ENCODE assay signal across 4 cellular contexts in genomic region chr1:164880644-164881043, GRCh38.
"Had no signal": no experiment of that assay in that cellular context is flagged by ENCODE, and none has a peak within 500 bp of the region (broad histone marks: within the 10 kb centered on the region; RNA-seq: fewer than 3 reads in every experiment).

No MANE protein-coding gene starts in this region.

- H3K4me3 Mint-ChIP-seq: GM23338, H9 had no signal

- H3K27ac Mint-ChIP-seq: GM23338, H9 had no signal

- H3K4me2 ChIP-seq: GM23338 had no signal

- ATAC-seq: GM23338 had no signal

- DNase-seq: H9, HCEC 1CT, IMR-90 had no signal

- H3K4me3 ChIP-seq: GM23338 had no signal

- H2AFZ ChIP-seq: GM23338 had no signal

- H3K9me3 Mint-ChIP-seq: GM23338, H9 had no signal
